14 cellular contexts compared by ENCODE assay signal in genomic region chr9:95808001-95808400, GRCh38.
DNase-seq lines count a peak whose midpoint lies in the region; ATAC-seq, FAIRE-seq and TF ChIP-seq lines count a peak whose summit lies in the region.
"Had no signal": no experiment of that assay in that cellular context is flagged by ENCODE, and none has a peak within 500 bp of the region (broad histone marks: within the 10 kb centered on the region; RNA-seq: fewer than 3 reads in every experiment).

No MANE protein-coding gene starts in this region.

- H3K4me3 ChIP-seq in choroid plexus epithelial cell (ENCODE audit: low read depth, low read length), result no peak overlapping the region

- peak; percentile 30 for ATAC-seq in HG03066 (IDR thresholded peaks at IDR 0.05; ENCODE audit: low read depth, unreplicated experiment)
- ATAC-seq in sciatic nerve, result peak; percentile 14
- ATAC-seq in HG03039 (IDR thresholded peaks at IDR 0.05; ENCODE audit: unreplicated experiment), result no peak

- TF ChIP-seq CTCF in choroid plexus epithelial cell (conservative IDR thresholded peaks at IDR 0.05; ENCODE audit: low read depth, low read length), result no peak

- no peak for FAIRE-seq in RCC 7860 (lab: Jason Lieb, UNC)
- FAIRE-seq: G401.6 had no signal

- peak; percentile 36 for DNase-seq in ELR (ENCODE audit: low read depth)
- peak; percentile 70 for DNase-seq in choroid plexus epithelial cell (ENCODE audit: low read depth)
- DNase-seq in sciatic nerve (ENCODE audit: low spot score), result no peak
- DNase-seq in cortex of kidney (lab: John Stamatoyannopoulos, UW), result no peak
- no peak for DNase-seq in RCC 7860 (ENCODE audit: low spot score)
- DNase-seq: activated CD4-positive, CD25-positive, alpha-beta regulatory T cell treated with anti-CD3 and anti-CD28 coated beads, Interleukin-2, amount 50 U/mL, for 72 hours; activated naive CD8-positive, alpha-beta T cell treated with anti-CD3 and anti-CD28 coated beads, Interleukin-2, amount 50 U/mL, for 24 hours; CD4-positive, alpha-beta memory T cell; naive B cell; NCI-H526; SW 1271 had no signal

- intact Hi-C loops in sciatic nerve (cut with DNase I), result no loop called here

Comparison
In these comparisons a context has a peak if more than half of its experiments do, and no peak if none do; other contexts are left out.
1. DNase-seq: peak in ELR (single experiment) and choroid plexus epithelial cell (single experiment); none in sciatic nerve (single experiment), cortex of kidney (single experiment) and RCC 7860 (single experiment).